ENCODE assay signal across 1 cellular context in genomic region chr1:11944358-11944981, GRCh38.
A peak's percentile ranks its signal among the peaks of the same experiment; 100 is the strongest.
TF ChIP-seq lines count a peak whose summit lies in the region.

No MANE protein-coding gene starts in this region.

TF ChIP-seq in HEK293, 187 proteins besides CTCF, POLR2A, EP300 and RAD21 (continued from another document and continues in another):
- TF ChIP-seq, protein P1, sequence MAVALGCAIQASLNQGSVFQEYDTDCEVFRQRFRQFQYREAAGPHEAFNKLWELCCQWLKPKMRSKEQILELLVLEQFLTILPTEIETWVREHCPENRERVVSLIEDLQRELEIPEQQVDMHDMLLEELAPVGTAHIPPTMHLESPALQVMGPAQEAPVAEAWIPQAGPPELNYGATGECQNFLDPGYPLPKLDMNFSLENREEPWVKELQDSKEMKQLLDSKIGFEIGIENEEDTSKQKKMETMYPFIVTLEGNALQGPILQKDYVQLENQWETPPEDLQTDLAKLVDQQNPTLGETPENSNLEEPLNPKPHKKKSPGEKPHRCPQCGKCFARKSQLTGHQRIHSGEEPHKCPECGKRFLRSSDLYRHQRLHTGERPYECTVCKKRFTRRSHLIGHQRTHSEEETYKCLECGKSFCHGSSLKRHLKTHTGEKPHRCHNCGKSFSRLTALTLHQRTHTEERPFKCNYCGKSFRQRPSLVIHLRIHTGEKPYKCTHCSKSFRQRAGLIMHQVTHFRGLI (tag by site-specific recombination; IDR thresholded peaks at IDR 0.05), result 0 out of 2 replicates have a peak, but pooled peaks have one; percentile 19
- TF ChIP-seq ZSCAN23 (tag by site-specific recombination; IDR thresholded peaks at IDR 0.05) (peak; percentile 79; the same call in 1 of the 2 replicates), KLF7 (tag by site-specific recombination; IDR thresholded peaks at IDR 0.05; ENCODE audit: borderline replicate concordance) (peak; percentile 63; the same call in 1 of the 2 replicates), ZFP41 (tag by site-specific recombination; IDR thresholded peaks at IDR 0.05; ENCODE audit: borderline replicate concordance) (no peak), ZNF24 (tag by site-specific recombination; IDR thresholded peaks at IDR 0.05) (peak; percentile 95), ZNF473 (tag by site-specific recombination; IDR thresholded peaks at IDR 0.05) (peak; percentile 98), GLIS1 (tag by site-specific recombination; IDR thresholded peaks at IDR 0.05) (peak; percentile 94), ZBTB20 (tag by site-specific recombination; IDR thresholded peaks at IDR 0.05) (peak; percentile 64), ZBTB7A (tag by site-specific recombination; IDR thresholded peaks at IDR 0.05; ENCODE audit: low read depth) (no peak), ZFP37 (tag by site-specific recombination; IDR thresholded peaks at IDR 0.05) (peak; percentile 81; the same call in 1 of the 2 replicates), ZNF776 (tag by site-specific recombination; IDR thresholded peaks at IDR 0.05; ENCODE audit: borderline replicate concordance) (peak; percentile 92; the same call in 1 of the 2 replicates), GLI4 (tag by site-specific recombination; IDR thresholded peaks at IDR 0.05) (peak; percentile 84; the same call in 1 of the 2 replicates), ZNF37A (tag by site-specific recombination; IDR thresholded peaks at IDR 0.05) (no peak), ZNF843 (tag by site-specific recombination; IDR thresholded peaks at IDR 0.05) (peak; percentile 83), KLF8 (tag by site-specific recombination; IDR thresholded peaks at IDR 0.05) (peak; percentile 66), ZNF175 (tag by site-specific recombination; IDR thresholded peaks at IDR 0.05) (no peak), GLIS2 (tag by site-specific recombination; IDR thresholded peaks at IDR 0.05) (peak; percentile 84), ZNF211 (tag by site-specific recombination; IDR thresholded peaks at IDR 0.05; ENCODE audit: low read depth) (no peak), ZNF530 (tag by site-specific recombination; IDR thresholded peaks at IDR 0.05; ENCODE audit: low read depth) (no peak), TCF7L2 (IDR thresholded peaks at IDR 0.05; ENCODE audit: borderline replicate concordance, low read depth, low read length) (no peak), ZNF521 (tag by site-specific recombination; IDR thresholded peaks at IDR 0.05) (no peak), ZNF157 (tag by site-specific recombination; IDR thresholded peaks at IDR 0.05) (peak; percentile 23; the same call in 1 of the 2 replicates), ZNF19 (tag by site-specific recombination; IDR thresholded peaks at IDR 0.05; ENCODE audit: low read depth) (0 out of 2 replicates have a peak, but pooled peaks have one; percentile 73), PRDM1 (tag by site-specific recombination; IDR thresholded peaks at IDR 0.05) (peak; percentile 78; the same call in 1 of the 2 replicates), ZNF184 (tag by site-specific recombination; IDR thresholded peaks at IDR 0.05) (no peak), ZNF514 (tag by site-specific recombination; IDR thresholded peaks at IDR 0.05) (0 out of 2 replicates have a peak, but pooled peaks have one; percentile 6), TRIM28 (IDR thresholded peaks at IDR 0.05; ENCODE audit: borderline replicate concordance, low read length) (peak; percentile 67; the same call in 1 of the 2 replicates), ZBTB17 (tag by site-specific recombination; IDR thresholded peaks at IDR 0.05) (peak; percentile 73; the same call in 1 of the 2 replicates), ZNF660 (tag by site-specific recombination; IDR thresholded peaks at IDR 0.05) (no peak; the same call in 1 of the 2 replicates), ZNF426 (tag by site-specific recombination; IDR thresholded peaks at IDR 0.05) (no peak), ZNF302 (tag by site-specific recombination; IDR thresholded peaks at IDR 0.05; ENCODE audit: low read depth) (0 out of 2 replicates have a peak, but pooled peaks have one; percentile 27), ZNF146 (tag by site-specific recombination; IDR thresholded peaks at IDR 0.05) (no peak), ZNF138 (tag by site-specific recombination; IDR thresholded peaks at IDR 0.05; ENCODE audit: borderline replicate concordance) (no peak), ZNF10 (tag by site-specific recombination; IDR thresholded peaks at IDR 0.05) (peak; percentile 55; the same call in 1 of the 2 replicates), ZNF23 (tag by site-specific recombination; IDR thresholded peaks at IDR 0.05; ENCODE audit: borderline replicate concordance) (no peak), ZNF701 (tag by site-specific recombination; IDR thresholded peaks at IDR 0.05) (peak; percentile 67; the same call in 1 of the 2 replicates), ZNF596 (tag by site-specific recombination; IDR thresholded peaks at IDR 0.05) (no peak), OSR2 (tag by site-specific recombination; IDR thresholded peaks at IDR 0.05) (peak; percentile 33), ZNF423 (tag by site-specific recombination; IDR thresholded peaks at IDR 0.05) (peak; percentile 84), ZNF398 (tag by site-specific recombination; IDR thresholded peaks at IDR 0.05) (peak; percentile 94), SCRT2 (tag by site-specific recombination; IDR thresholded peaks at IDR 0.05) (peak; percentile 88), ZNF791 (tag by site-specific recombination; IDR thresholded peaks at IDR 0.05) (no peak), ZSCAN30 (tag by site-specific recombination; IDR thresholded peaks at IDR 0.05) (peak; percentile 91), ZNF610 (tag by site-specific recombination; IDR thresholded peaks at IDR 0.05; ENCODE audit: borderline replicate concordance) (peak; percentile 51; the same call in 1 of the 2 replicates), ZBTB26 (tag by site-specific recombination; optimal IDR thresholded peaks at IDR 0.05) (peak; percentile 57), ZNF621 (tag by site-specific recombination; IDR thresholded peaks at IDR 0.05) (peak; percentile 85; the same call in 1 of the 2 replicates), ZNF600 (tag by site-specific recombination; IDR thresholded peaks at IDR 0.05) (peak; percentile 85), ZNF26 (tag by site-specific recombination; IDR thresholded peaks at IDR 0.05) (no peak), ZNF324 (tag by site-specific recombination; IDR thresholded peaks at IDR 0.05) (peak; percentile 97), ZNF214 (tag by site-specific recombination; IDR thresholded peaks at IDR 0.05; ENCODE audit: borderline replicate concordance) (no peak), ZNF335 (tag by site-specific recombination; conservative IDR thresholded peaks at IDR 0.05) (peak; percentile 52; the same call in 1 of the 2 replicates)
- TF ChIP-seq, protein P2, sequence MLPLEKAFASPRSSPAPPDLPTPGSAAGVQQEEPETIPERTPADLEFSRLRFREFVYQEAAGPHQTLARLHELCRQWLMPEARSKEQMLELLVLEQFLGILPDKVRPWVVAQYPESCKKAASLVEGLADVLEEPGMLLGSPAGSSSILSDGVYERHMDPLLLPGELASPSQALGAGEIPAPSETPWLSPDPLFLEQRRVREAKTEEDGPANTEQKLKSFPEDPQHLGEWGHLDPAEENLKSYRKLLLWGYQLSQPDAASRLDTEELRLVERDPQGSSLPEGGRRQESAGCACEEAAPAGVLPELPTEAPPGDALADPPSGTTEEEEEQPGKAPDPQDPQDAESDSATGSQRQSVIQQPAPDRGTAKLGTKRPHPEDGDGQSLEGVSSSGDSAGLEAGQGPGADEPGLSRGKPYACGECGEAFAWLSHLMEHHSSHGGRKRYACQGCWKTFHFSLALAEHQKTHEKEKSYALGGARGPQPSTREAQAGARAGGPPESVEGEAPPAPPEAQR (tag by site-specific recombination; IDR thresholded peaks at IDR 0.05), result peak; percentile 96
- TF ChIP-seq, protein P3, sequence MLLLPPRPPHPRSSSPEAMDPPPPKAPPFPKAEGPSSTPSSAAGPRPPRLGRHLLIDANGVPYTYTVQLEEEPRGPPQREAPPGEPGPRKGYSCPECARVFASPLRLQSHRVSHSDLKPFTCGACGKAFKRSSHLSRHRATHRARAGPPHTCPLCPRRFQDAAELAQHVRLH (tag by site-specific recombination; IDR thresholded peaks at IDR 0.05), result peak; percentile 68; the same call in 1 of the 2 replicates
- TF ChIP-seq, protein P4, sequence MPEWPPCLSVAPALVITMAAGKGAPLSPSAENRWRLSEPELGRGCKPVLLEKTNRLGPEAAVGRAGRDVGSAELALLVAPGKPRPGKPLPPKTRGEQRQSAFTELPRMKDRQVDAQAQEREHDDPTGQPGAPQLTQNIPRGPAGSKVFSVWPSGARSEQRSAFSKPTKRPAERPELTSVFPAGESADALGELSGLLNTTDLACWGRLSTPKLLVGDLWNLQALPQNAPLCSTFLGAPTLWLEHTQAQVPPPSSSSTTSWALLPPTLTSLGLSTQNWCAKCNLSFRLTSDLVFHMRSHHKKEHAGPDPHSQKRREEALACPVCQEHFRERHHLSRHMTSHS (tag by site-specific recombination; IDR thresholded peaks at IDR 0.05), result 0 out of 2 replicates have a peak, but pooled peaks have one; percentile 50
- TF ChIP-seq, protein P5, sequence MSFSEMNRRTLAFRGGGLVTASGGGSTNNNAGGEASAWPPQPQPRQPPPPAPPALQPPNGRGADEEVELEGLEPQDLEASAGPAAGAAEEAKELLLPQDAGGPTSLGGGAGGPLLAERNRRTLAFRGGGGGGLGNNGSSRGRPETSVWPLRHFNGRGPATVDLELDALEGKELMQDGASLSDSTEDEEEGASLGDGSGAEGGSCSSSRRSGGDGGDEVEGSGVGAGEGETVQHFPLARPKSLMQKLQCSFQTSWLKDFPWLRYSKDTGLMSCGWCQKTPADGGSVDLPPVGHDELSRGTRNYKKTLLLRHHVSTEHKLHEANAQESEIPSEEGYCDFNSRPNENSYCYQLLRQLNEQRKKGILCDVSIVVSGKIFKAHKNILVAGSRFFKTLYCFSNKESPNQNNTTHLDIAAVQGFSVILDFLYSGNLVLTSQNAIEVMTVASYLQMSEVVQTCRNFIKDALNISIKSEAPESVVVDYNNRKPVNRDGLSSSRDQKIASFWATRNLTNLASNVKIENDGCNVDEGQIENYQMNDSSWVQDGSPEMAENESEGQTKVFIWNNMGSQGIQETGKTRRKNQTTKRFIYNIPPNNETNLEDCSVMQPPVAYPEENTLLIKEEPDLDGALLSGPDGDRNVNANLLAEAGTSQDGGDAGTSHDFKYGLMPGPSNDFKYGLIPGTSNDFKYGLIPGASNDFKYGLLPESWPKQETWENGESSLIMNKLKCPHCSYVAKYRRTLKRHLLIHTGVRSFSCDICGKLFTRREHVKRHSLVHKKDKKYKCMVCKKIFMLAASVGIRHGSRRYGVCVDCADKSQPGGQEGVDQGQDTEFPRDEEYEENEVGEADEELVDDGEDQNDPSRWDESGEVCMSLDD (tag by site-specific recombination; IDR thresholded peaks at IDR 0.05), result peak; percentile 84
- TF ChIP-seq, protein P6, sequence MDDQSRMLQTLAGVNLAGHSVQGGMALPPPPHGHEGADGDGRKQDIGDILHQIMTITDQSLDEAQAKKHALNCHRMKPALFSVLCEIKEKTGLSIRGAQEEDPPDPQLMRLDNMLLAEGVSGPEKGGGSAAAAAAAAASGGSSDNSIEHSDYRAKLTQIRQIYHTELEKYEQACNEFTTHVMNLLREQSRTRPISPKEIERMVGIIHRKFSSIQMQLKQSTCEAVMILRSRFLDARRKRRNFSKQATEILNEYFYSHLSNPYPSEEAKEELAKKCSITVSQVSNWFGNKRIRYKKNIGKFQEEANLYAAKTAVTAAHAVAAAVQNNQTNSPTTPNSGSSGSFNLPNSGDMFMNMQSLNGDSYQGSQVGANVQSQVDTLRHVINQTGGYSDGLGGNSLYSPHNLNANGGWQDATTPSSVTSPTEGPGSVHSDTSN (CRISPR knock-in tag; IDR thresholded peaks at IDR 0.05), result no peak
- TF ChIP-seq, protein P7, sequence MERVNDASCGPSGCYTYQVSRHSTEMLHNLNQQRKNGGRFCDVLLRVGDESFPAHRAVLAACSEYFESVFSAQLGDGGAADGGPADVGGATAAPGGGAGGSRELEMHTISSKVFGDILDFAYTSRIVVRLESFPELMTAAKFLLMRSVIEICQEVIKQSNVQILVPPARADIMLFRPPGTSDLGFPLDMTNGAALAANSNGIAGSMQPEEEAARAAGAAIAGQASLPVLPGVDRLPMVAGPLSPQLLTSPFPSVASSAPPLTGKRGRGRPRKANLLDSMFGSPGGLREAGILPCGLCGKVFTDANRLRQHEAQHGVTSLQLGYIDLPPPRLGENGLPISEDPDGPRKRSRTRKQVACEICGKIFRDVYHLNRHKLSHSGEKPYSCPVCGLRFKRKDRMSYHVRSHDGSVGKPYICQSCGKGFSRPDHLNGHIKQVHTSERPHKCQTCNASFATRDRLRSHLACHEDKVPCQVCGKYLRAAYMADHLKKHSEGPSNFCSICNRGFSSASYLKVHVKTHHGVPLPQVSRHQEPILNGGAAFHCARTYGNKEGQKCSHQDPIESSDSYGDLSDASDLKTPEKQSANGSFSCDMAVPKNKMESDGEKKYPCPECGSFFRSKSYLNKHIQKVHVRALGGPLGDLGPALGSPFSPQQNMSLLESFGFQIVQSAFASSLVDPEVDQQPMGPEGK (tag by site-specific recombination; IDR thresholded peaks at IDR 0.05), result peak; percentile 98
